Comparison of ENCODE assay signal across 16 cellular contexts in genomic region chr7:43314379-43315158, GRCh38.
A peak's percentile ranks its signal among the peaks of the same experiment; 100 is the strongest.
DNase-seq lines count a peak whose midpoint lies in the region; ATAC-seq and TF ChIP-seq lines count a peak whose summit lies in the region.
"Had no signal": no experiment of that assay in that cellular context is flagged by ENCODE, and none has a peak within 500 bp of the region (broad histone marks: within the 10 kb centered on the region; RNA-seq: fewer than 3 reads in every experiment).

No MANE protein-coding gene starts in this region.

- H3K27ac Mint-ChIP-seq in stimulated activated memory B cell treated with anti-CD40 and anti-IgM and Interleukin-4, amounts not matched to agents 10 μg/mL and 1 μg/mL and 100 μg/mL, for 72 hours: no peak overlapping the region
- H3K27ac Mint-ChIP-seq: GM23338 had no signal

- H3K27me3 Mint-ChIP-seq in activated T-cell treated with anti-CD3 and anti-CD28 coated beads, Interleukin-2, amount 50 U/mL, for 4 hours (ENCODE audit: low read depth): no peaks in the 10 kb centered on the region
- H3K27me3 Mint-ChIP-seq in stimulated activated memory B cell treated with anti-CD40 and anti-IgM and Interleukin-4, amounts not matched to agents 10 μg/mL and 1 μg/mL and 100 μg/mL, for 72 hours: no peaks in the 10 kb centered on the region

- H3K36me3 Mint-ChIP-seq in activated T-cell treated with anti-CD3 and anti-CD28 coated beads, Interleukin-2, amount 50 U/mL, for 4 hours (ENCODE audit: insufficient read depth): no peaks in the 10 kb centered on the region
- no peaks in the 10 kb centered on the region for H3K36me3 Mint-ChIP-seq in stimulated activated memory B cell treated with anti-CD40 and anti-IgM and Interleukin-4, amounts not matched to agents 10 μg/mL and 1 μg/mL and 100 μg/mL, for 72 hours

- H3K4me3 Mint-ChIP-seq in activated T-cell treated with anti-CD3 and anti-CD28 coated beads, Interleukin-2, amount 50 U/mL, for 4 hours: peak overlapping the region; percentile 9
- no peak overlapping the region for H3K4me3 Mint-ChIP-seq in stimulated activated memory B cell treated with anti-CD40 and anti-IgM and Interleukin-4, amounts not matched to agents 10 μg/mL and 1 μg/mL and 100 μg/mL, for 72 hours
- H3K4me3 Mint-ChIP-seq: GM23338 had no signal

- H3K36me3 ChIP-seq in WERI-Rb-1 (no peaks in the 10 kb centered on the region), esophagus squamous epithelium (no peaks in the 10 kb centered on the region)
- H3K36me3 ChIP-seq: brain microvascular endothelial cell, uterus had no signal

- no peak for TF ChIP-seq POLR2A in esophagus squamous epithelium (IDR thresholded peaks at IDR 0.05)

- H3K27me3 ChIP-seq in WERI-Rb-1 (ENCODE audit: insufficient read depth, low read depth, severe bottlenecking) (no peaks in the 10 kb centered on the region), esophagus squamous epithelium (no peaks in the 10 kb centered on the region)
- H3K27me3 ChIP-seq: brain microvascular endothelial cell, uterus had no signal

- DNase-seq in activated T-cell treated with anti-CD3 and anti-CD28 coated beads, Interleukin-2, amount 50 U/mL, for 4 hours: no peak
- DNase-seq in activated T-cell treated with anti-CD3 and anti-CD28 coated beads, Interleukin-2, amount 50 U/mL, for 1 hour: no peak
- DNase-seq in WERI-Rb-1 (no peak), esophagus squamous epithelium (lab: John Stamatoyannopoulos, UW) (no peak), NCI-H526 (lab: John Stamatoyannopoulos, UW) (no peak)
- peak; percentile 12 to 23 for DNase-seq in stimulated activated CD4-positive, alpha-beta T cell treated with anti-CD3 and anti-CD28 coated beads, Interleukin-2, amount 100 ng/mL, for 48 hours
- DNase-seq: activated effector memory CD4-positive, alpha-beta T cell treated with Interleukin-2 at 50 U/mL for 16 hours; brain microvascular endothelial cell; mucosa of descending colon; uterus had no signal

- H3K27ac ChIP-seq in WERI-Rb-1 (no peak overlapping the region), esophagus squamous epithelium (no peak overlapping the region)
- H3K27ac ChIP-seq: brain microvascular endothelial cell, parathyroid adenoma, SK-N-MC, uterus, VCaP had no signal

- peak; percentile 84 for ATAC-seq in activated T-cell treated with anti-CD3 and anti-CD28 coated beads, Interleukin-2, amount 50 U/mL, for 4 hours
- peak; percentile 48 for ATAC-seq in GM19463 (IDR thresholded peaks at IDR 0.05; ENCODE audit: unreplicated experiment)
- no peak for ATAC-seq in stimulated activated memory B cell treated with anti-CD40 and anti-IgM and Interleukin-4, amounts not matched to agents 10 μg/mL and 1 μg/mL and 100 μg/mL, for 72 hours
- ATAC-seq: GM23338, mucosa of descending colon had no signal

- TF ChIP-seq CTCF in WERI-Rb-1 (IDR thresholded peaks at IDR 0.05; ENCODE audit: low read depth, low read length) (0 out of 2 replicates have a peak, but pooled peaks have one; percentile 11), esophagus squamous epithelium (IDR thresholded peaks at IDR 0.05) (no peak)

- H3K9me3 ChIP-seq in WERI-Rb-1 (ENCODE audit: severe bottlenecking) (no peaks in the 10 kb centered on the region), esophagus squamous epithelium (no peaks in the 10 kb centered on the region)
- H3K9me3 ChIP-seq: mucosa of descending colon, uterus had no signal

- intact Hi-C loops in esophagus squamous epithelium (cut with DNase I): no loop called here

- H3K4me1 Mint-ChIP-seq in activated T-cell treated with anti-CD3 and anti-CD28 coated beads, Interleukin-2, amount 50 U/mL, for 4 hours (ENCODE audit: low read depth): peaks cover 16% of the 10 kb centered on the region
- peaks cover 10% of the 10 kb centered on the region for H3K4me1 Mint-ChIP-seq in stimulated activated memory B cell treated with anti-CD40 and anti-IgM and Interleukin-4, amounts not matched to agents 10 μg/mL and 1 μg/mL and 100 μg/mL, for 72 hours

- WGBS in esophagus squamous epithelium, 2 donors: 57 to 64% methylated on average over 6 of the region's 7 CpGs

- H3K4me3 ChIP-seq in WERI-Rb-1 (ENCODE audit: low read depth, low read length) (no peak overlapping the region), esophagus squamous epithelium (no peak overlapping the region)
- H3K4me3 ChIP-seq: GM23338, mucosa of descending colon, SK-N-MC, uterus had no signal

- H3K4me1 ChIP-seq in esophagus squamous epithelium: no peaks in the 10 kb centered on the region
- H3K4me1 ChIP-seq: parathyroid adenoma, uterus had no signal

- H3K9me3 Mint-ChIP-seq in activated T-cell treated with anti-CD3 and anti-CD28 coated beads, Interleukin-2, amount 50 U/mL, for 4 hours: no peaks in the 10 kb centered on the region
- H3K9me3 Mint-ChIP-seq in stimulated activated memory B cell treated with anti-CD40 and anti-IgM and Interleukin-4, amounts not matched to agents 10 μg/mL and 1 μg/mL and 100 μg/mL, for 72 hours: no peaks in the 10 kb centered on the region
- H3K9me3 Mint-ChIP-seq: GM23338 had no signal

Comparison
In these comparisons a context has a peak if more than half of its experiments do, and no peak if none do; other contexts are left out.
1. DNase-seq: peak in stimulated activated CD4-positive, alpha-beta T cell treated with anti-CD3 and anti-CD28 coated beads, Interleukin-2, amount 100 ng/mL, for 48 hours (2 of 2); none in activated T-cell treated with anti-CD3 and anti-CD28 coated beads, Interleukin-2, amount 50 U/mL, for 4 hours (single experiment), activated T-cell treated with anti-CD3 and anti-CD28 coated beads, Interleukin-2, amount 50 U/mL, for 1 hour (single experiment), WERI-Rb-1 (single experiment), esophagus squamous epithelium (single experiment) and NCI-H526 (0 of 2).